ENCODE assay signal across 14 cellular contexts in genomic region chr14:34804933-34805332, GRCh38.
A peak's percentile ranks its signal among the peaks of the same experiment; 100 is the strongest.
DNase-seq lines count a peak whose midpoint lies in the region; ATAC-seq and TF ChIP-seq lines count a peak whose summit lies in the region.
"Had no signal": no experiment of that assay in that cellular context is flagged by ENCODE, and none has a peak within 500 bp of the region (broad histone marks: within the 10 kb centered on the region; RNA-seq: fewer than 3 reads in every experiment).

No MANE protein-coding gene starts in this region.

- in situ Hi-C loops in Panc1 (cut with HindIII; ENCODE audit: low pct_unique_long_range_greater_than_20kb, low sequenced_read_pairs) = no loop called here

- no peaks in the 10 kb centered on the region for H3K27me3 Mint-ChIP-seq in activated T-cell treated with anti-CD3 and anti-CD28 coated beads, Interleukin-2, amount 50 U/mL, for 24 hours
- H3K27me3 Mint-ChIP-seq in activated T-cell treated with anti-CD3 and anti-CD28 coated beads, Interleukin-2, amount 50 U/mL, for 4 hours (ENCODE audit: low read depth) = no peaks in the 10 kb centered on the region
- H3K27me3 Mint-ChIP-seq in CD8-positive, alpha-beta T cell (ENCODE audit: low read depth) = no peaks in the 10 kb centered on the region
- H3K27me3 Mint-ChIP-seq in endothelial cell (ENCODE audit: unreplicated experiment) = no peaks in the 10 kb centered on the region
- H3K27me3 Mint-ChIP-seq: CD4-positive, alpha-beta T cell had no signal

- no peak overlapping the region for H3K27ac ChIP-seq in CD8-positive, alpha-beta T cell (ENCODE audit: low read depth, low read length)
- no peak overlapping the region for H3K27ac ChIP-seq in Panc1 (ENCODE audit: low read length)
- H3K27ac ChIP-seq: BLaER1 treated with 17β-estradiol and CSF1 and Interleukin-3, amounts not matched to agents 10 nM and 100 nM; GM23248 had no signal

- no peak for DNase-seq in activated T-cell treated with anti-CD3 and anti-CD28 coated beads, Interleukin-2, amount 50 U/mL, for 24 hours
- no peak for DNase-seq in activated T-cell treated with anti-CD3 and anti-CD28 coated beads, Interleukin-2, amount 50 U/mL, for 4 hours
- DNase-seq in CD8-positive, alpha-beta T cell = no peak
- DNase-seq in Panc1 (ENCODE audit: low read depth, low spot score) (no peak), endothelial cell (ENCODE audit: low spot score) (no peak), left colon (no peak), medulla oblongata (ENCODE audit: extremely low spot score) (no peak)
- DNase-seq: ACHN; CD4-positive, alpha-beta T cell; GM23248; IMR-90 had no signal

- H3K4me3 Mint-ChIP-seq in activated T-cell treated with anti-CD3 and anti-CD28 coated beads, Interleukin-2, amount 50 U/mL, for 24 hours = no peak overlapping the region
- H3K4me3 Mint-ChIP-seq in activated T-cell treated with anti-CD3 and anti-CD28 coated beads, Interleukin-2, amount 50 U/mL, for 4 hours = no peak overlapping the region
- H3K4me3 Mint-ChIP-seq in CD8-positive, alpha-beta T cell = no peak overlapping the region
- H3K4me3 Mint-ChIP-seq in endothelial cell (ENCODE audit: unreplicated experiment) = peak overlapping the region; percentile 69
- H3K4me3 Mint-ChIP-seq: CD4-positive, alpha-beta T cell had no signal

- H3K9me3 Mint-ChIP-seq in activated T-cell treated with anti-CD3 and anti-CD28 coated beads, Interleukin-2, amount 50 U/mL, for 24 hours = peaks cover 14% of the 10 kb centered on the region
- peaks cover 12% of the 10 kb centered on the region for H3K9me3 Mint-ChIP-seq in activated T-cell treated with anti-CD3 and anti-CD28 coated beads, Interleukin-2, amount 50 U/mL, for 4 hours
- peaks cover 12% of the 10 kb centered on the region for H3K9me3 Mint-ChIP-seq in CD8-positive, alpha-beta T cell
- H3K9me3 Mint-ChIP-seq in endothelial cell (ENCODE audit: unreplicated experiment) = no peaks in the 10 kb centered on the region
- H3K9me3 Mint-ChIP-seq: CD4-positive, alpha-beta T cell had no signal

- H3K4me1 Mint-ChIP-seq in activated T-cell treated with anti-CD3 and anti-CD28 coated beads, Interleukin-2, amount 50 U/mL, for 24 hours (ENCODE audit: low read depth) = peaks cover 5% of the 10 kb centered on the region
- peaks cover 1% of the 10 kb centered on the region for H3K4me1 Mint-ChIP-seq in activated T-cell treated with anti-CD3 and anti-CD28 coated beads, Interleukin-2, amount 50 U/mL, for 4 hours (ENCODE audit: low read depth)
- H3K4me1 Mint-ChIP-seq in CD8-positive, alpha-beta T cell (ENCODE audit: low read depth) = peaks cover 2% of the 10 kb centered on the region
- no peaks in the 10 kb centered on the region for H3K4me1 Mint-ChIP-seq in endothelial cell (ENCODE audit: unreplicated experiment)

- H3K27me3 ChIP-seq in CD8-positive, alpha-beta T cell (ENCODE audit: insufficient read depth, low read length) = no peaks in the 10 kb centered on the region
- H3K27me3 ChIP-seq in Panc1 (ENCODE audit: control insufficient read depth, insufficient read depth, low read length) = no peaks in the 10 kb centered on the region
- H3K27me3 ChIP-seq: BLaER1 treated with 17β-estradiol and CSF1 and Interleukin-3, amounts not matched to agents 10 nM and 100 nM had no signal

- BruUV-seq in Panc1 (replicated peaks; lab: Mats Ljungman, UMichigan) = no TSS peak

- TF ChIP-seq CTCF in CD8-positive, alpha-beta T cell (IDR thresholded peaks at IDR 0.05) = no peak
- TF ChIP-seq CTCF in Panc1 (IDR thresholded peaks at IDR 0.05) (no peak), endothelial cell (IDR thresholded peaks at IDR 0.05; ENCODE audit: unreplicated experiment) (no peak)

- no peak for ATAC-seq in activated T-cell treated with anti-CD3 and anti-CD28 coated beads, Interleukin-2, amount 50 U/mL, for 4 hours
- no peak for ATAC-seq in CD8-positive, alpha-beta T cell
- ATAC-seq in Panc1 = 0 out of 2 replicates have a peak, but pooled peaks have one; percentile 48
- ATAC-seq in left colon = no peak
- ATAC-seq in HG02970 (IDR thresholded peaks at IDR 0.05; ENCODE audit: low FRiP score, unreplicated experiment) = no peak
- ATAC-seq: HCT116 had no signal

- CTCF ChIA-PET in CD8-positive, alpha-beta T cell (lab: Charles Lee) = interaction anchor here (1.0 kb wide), 1 partner anchor 56 kb away, joined by 3 read pairs; no protein-coding TSS in a partner anchor
- CTCF ChIA-PET in Panc1 (lab: Charles Lee) = no interaction called here

- POLR2A ChIA-PET in CD8-positive, alpha-beta T cell (lab: Charles Lee) = no interaction called here
- POLR2A ChIA-PET in Panc1 (lab: Charles Lee) = no interaction called here

- H3K36me3 Mint-ChIP-seq in activated T-cell treated with anti-CD3 and anti-CD28 coated beads, Interleukin-2, amount 50 U/mL, for 24 hours (ENCODE audit: low read depth) = peaks cover 86% of the 10 kb centered on the region
- H3K36me3 Mint-ChIP-seq in activated T-cell treated with anti-CD3 and anti-CD28 coated beads, Interleukin-2, amount 50 U/mL, for 4 hours (ENCODE audit: insufficient read depth) = peaks cover 57% of the 10 kb centered on the region
- H3K36me3 Mint-ChIP-seq in CD8-positive, alpha-beta T cell = peaks cover 73% of the 10 kb centered on the region
- H3K36me3 Mint-ChIP-seq in endothelial cell (ENCODE audit: low read depth, unreplicated experiment) = peaks cover 31% of the 10 kb centered on the region

- H3K4me3 ChIP-seq in CD8-positive, alpha-beta T cell (ENCODE audit: low read depth, low read length) = no peak overlapping the region
- no peak overlapping the region for H3K4me3 ChIP-seq in Panc1 (ENCODE audit: low read depth in 2 of 2, low read length in 2 of 2)
- H3K4me3 ChIP-seq: BLaER1 treated with 17β-estradiol and CSF1 and Interleukin-3, amounts not matched to agents 10 nM and 100 nM; GM23248 had no signal

- H3K36me3 ChIP-seq in CD8-positive, alpha-beta T cell (ENCODE audit: insufficient read depth, low read length) = peaks cover 37% of the 10 kb centered on the region
- peaks cover 11% of the 10 kb centered on the region for H3K36me3 ChIP-seq in Panc1 (ENCODE audit: control insufficient read depth, insufficient read depth, low read length)

- no peaks in the 10 kb centered on the region for H3K9me3 ChIP-seq in CD8-positive, alpha-beta T cell (ENCODE audit: low read length)
- H3K9me3 ChIP-seq in Panc1 (ENCODE audit: control insufficient read depth, insufficient read depth, low read depth, low read length) = no peaks in the 10 kb centered on the region

- H3K4me1 ChIP-seq in CD8-positive, alpha-beta T cell (ENCODE audit: insufficient read depth, low read length) = no peaks in the 10 kb centered on the region
- no peaks in the 10 kb centered on the region for H3K4me1 ChIP-seq in Panc1 (ENCODE audit: control insufficient read depth, insufficient read depth, low read length)
- H3K4me1 ChIP-seq: BLaER1 treated with 17β-estradiol and CSF1 and Interleukin-3, amounts not matched to agents 10 nM and 100 nM had no signal

- H3K27ac Mint-ChIP-seq in activated T-cell treated with anti-CD3 and anti-CD28 coated beads, Interleukin-2, amount 50 U/mL, for 24 hours = peak overlapping the region; percentile 13
- H3K27ac Mint-ChIP-seq in CD8-positive, alpha-beta T cell = peak overlapping the region; percentile 27
- no peak overlapping the region for H3K27ac Mint-ChIP-seq in endothelial cell (ENCODE audit: unreplicated experiment)
- H3K27ac Mint-ChIP-seq: CD4-positive, alpha-beta T cell had no signal

- intact Hi-C loops in CD8-positive, alpha-beta T cell (cut with DNase I, micrococcal nuclease) = no loop called here
- intact Hi-C loops in Panc1 (cut with micrococcal nuclease; ENCODE audit: unreplicated experiment) (no loop called here), left colon (cut with DNase I, micrococcal nuclease) (no loop called here)
